Comparison of ENCODE assay signal across 20 cellular contexts in the genomic region with DNA sequence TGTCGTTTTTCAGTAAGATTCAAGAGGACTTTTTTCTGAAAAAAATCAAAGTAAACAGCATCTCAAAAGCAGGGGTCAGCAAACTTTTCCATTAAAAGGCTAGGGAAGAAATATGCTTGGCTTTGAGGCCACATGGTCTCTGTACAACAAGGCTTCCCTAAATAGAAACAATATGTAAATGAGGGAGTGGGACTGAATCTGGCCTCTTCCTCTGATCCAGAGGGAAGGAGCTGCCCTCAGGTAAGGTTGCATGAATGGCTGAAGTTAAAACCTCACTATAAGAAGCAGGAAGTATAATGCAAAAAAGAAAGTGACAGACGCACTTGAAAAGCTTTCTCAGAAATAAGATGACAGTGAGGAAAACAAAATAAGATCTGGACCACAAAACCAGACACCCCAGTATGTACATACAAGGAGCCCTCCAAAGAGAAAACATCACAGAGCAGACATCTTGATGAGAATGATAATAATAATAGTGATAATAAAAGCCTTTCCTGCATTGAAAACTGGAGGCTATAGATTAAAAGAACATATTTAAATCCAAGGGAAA.
DNase-seq lines count a peak whose midpoint lies in the region; ATAC-seq, FAIRE-seq and TF ChIP-seq lines count a peak whose summit lies in the region.
"Had no signal": no experiment of that assay in that cellular context is flagged by ENCODE, and none has a peak within 500 bp of the region (broad histone marks: within the 10 kb centered on the region; RNA-seq: fewer than 3 reads in every experiment).

No MANE protein-coding gene starts in this region.

- peak in 1 of 2 donors; percentile 11 for DNase-seq in activated T-cell treated with anti-CD3 and anti-CD28 coated beads, Interleukin-2, amount 50 U/mL, for 72 hours
- DNase-seq in activated T-cell treated with anti-CD3 and anti-CD28 coated beads for 4 hours (no peak), T-helper 17 cell (no peak), K562 (ENCODE audit: extremely low read depth in 1 of 4, low spot score in 3 of 4) (no peak), WERI-Rb-1 (no peak), osteoblast (ENCODE audit: insufficient read length, low spot score, missing footprints) (no peak), mesothelial cell of epicardium (ENCODE audit: low spot score in 2 of 2, unreplicated experiment in 2 of 2) (no peak)
- DNase-seq: HCEC 1CT, head of caudate nucleus, KBM-7, NCI-H1694 treated with DMSO at 0.1 percent for 48 hours, NCI-H774, nephron progenitor cell, posterior cingulate gyrus had no signal

- in situ Hi-C loops in K562 (cut with MboI) = no loop called here

- H3K27ac Mint-ChIP-seq in activated T-cell treated with anti-CD3 and anti-CD28 coated beads, Interleukin-2, amount 50 U/mL, for 72 hours = peak overlapping the region; percentile 97
- peak overlapping the region; percentile 89 for H3K27ac Mint-ChIP-seq in T-helper 17 cell
- peak overlapping the region; percentile 79 for H3K27ac Mint-ChIP-seq in stimulated activated naive CD8-positive, alpha-beta T cell treated with anti-CD3 and anti-CD28 coated beads, Interleukin-15, Interleukin-2, amounts not matched to agents 100 ng/mL and 50 ng/mL, for 24 hours
- no peak overlapping the region for H3K27ac Mint-ChIP-seq in mesothelial cell of epicardium

- TF ChIP-seq RAD21 in K562 (CRISPR knock-in tag; conservative IDR thresholded peaks at IDR 0.05 in 1 of 2, IDR thresholded peaks at IDR 0.05 in 1 of 2) = no peak

- WGBS in K562 (ENCODE audit: insufficient coverage, low coverage, missing lambda C conversion rate) = 3% methylated on average over 2 of the region's 2 CpGs

- no peak overlapping the region for H3K4me3 ChIP-seq in K562
- no peak overlapping the region for H3K4me3 ChIP-seq in WERI-Rb-1 (ENCODE audit: low read depth, low read length)
- no peak overlapping the region for H3K4me3 ChIP-seq in osteoblast (ENCODE audit: insufficient read depth, low read length)
- H3K4me3 ChIP-seq: GM12878 had no signal

- H3K36me3 Mint-ChIP-seq in activated T-cell treated with anti-CD3 and anti-CD28 coated beads, Interleukin-2, amount 50 U/mL, for 72 hours (ENCODE audit: insufficient read depth in 2 of 2) = no peaks in the 10 kb centered on the region
- H3K36me3 Mint-ChIP-seq in T-helper 17 cell (ENCODE audit: low read depth) (peaks cover 3% of the 10 kb centered on the region), mesothelial cell of epicardium (no peaks in the 10 kb centered on the region)
- H3K36me3 Mint-ChIP-seq in stimulated activated naive CD8-positive, alpha-beta T cell treated with anti-CD3 and anti-CD28 coated beads, Interleukin-15, Interleukin-2, amounts not matched to agents 100 ng/mL and 50 ng/mL, for 24 hours (ENCODE audit: low read depth) = no peaks in the 10 kb centered on the region
- H3K36me3 Mint-ChIP-seq: CD4-positive, CD25-positive, alpha-beta regulatory T cell had no signal

- H3K79me2 ChIP-seq in K562 (ENCODE audit: control insufficient read depth, insufficient read depth, low read length) (no peaks in the 10 kb centered on the region), osteoblast (ENCODE audit: insufficient read depth, low read length) (no peaks in the 10 kb centered on the region)

- TF ChIP-seq POLR2A in K562 (conservative IDR thresholded peaks at IDR 0.05) = no peak

- H3K36me3 ChIP-seq in K562 (ENCODE audit: control insufficient read depth, insufficient read depth, low read length) (no peaks in the 10 kb centered on the region), WERI-Rb-1 (no peaks in the 10 kb centered on the region), osteoblast (ENCODE audit: insufficient read depth, low read length) (no peaks in the 10 kb centered on the region)

- peak overlapping the region; percentile 68 to 75 for H3K4me3 Mint-ChIP-seq in activated T-cell treated with anti-CD3 and anti-CD28 coated beads, Interleukin-2, amount 50 U/mL, for 72 hours
- peak overlapping the region; percentile 69 for H3K4me3 Mint-ChIP-seq in T-helper 17 cell
- peak overlapping the region; percentile 8 for H3K4me3 Mint-ChIP-seq in stimulated activated naive CD8-positive, alpha-beta T cell treated with anti-CD3 and anti-CD28 coated beads, Interleukin-15, Interleukin-2, amounts not matched to agents 100 ng/mL and 50 ng/mL, for 24 hours
- no peak overlapping the region for H3K4me3 Mint-ChIP-seq in mesothelial cell of epicardium
- H3K4me3 Mint-ChIP-seq: CD4-positive, CD25-positive, alpha-beta regulatory T cell; nephron progenitor cell had no signal

- H4K20me1 ChIP-seq in K562 (replicated peaks; ENCODE audit: control insufficient read depth, insufficient read depth, low read length) (no peaks in the 10 kb centered on the region), osteoblast (ENCODE audit: insufficient read depth, low read length) (no peaks in the 10 kb centered on the region)

- CTCF ChIA-PET in K562 (lab: Yijun Ruan, JAX; ENCODE audit: low intra/inter-chr PET ratio) = interaction anchor here (0.6 kb wide), 1 partner anchor 733 kb away, joined by 4 read pairs; no protein-coding TSS in a partner anchor

- H3K9ac ChIP-seq in K562 (ENCODE audit: insufficient read depth in 1 of 2, low read depth in 2 of 2, low read length in 2 of 2) = no peak overlapping the region

- intact Hi-C loops in K562 (cut with micrococcal nuclease) = no loop called here

- H3K9me3 ChIP-seq in T-helper 17 cell (ENCODE audit: control insufficient read depth, low read length, poor library complexity, severe bottlenecking) (no peaks in the 10 kb centered on the region), K562 (replicated peaks; ENCODE audit: control insufficient read depth, insufficient read depth, low read depth, low read length) (no peaks in the 10 kb centered on the region), WERI-Rb-1 (ENCODE audit: severe bottlenecking) (no peaks in the 10 kb centered on the region), osteoblast (ENCODE audit: low read depth, low read length) (no peaks in the 10 kb centered on the region)

- peak; percentile 37 for FAIRE-seq in K562 (lab: Jason Lieb, UNC)
- FAIRE-seq: GM12878 had no signal

- H3K27me3 Mint-ChIP-seq in activated T-cell treated with anti-CD3 and anti-CD28 coated beads, Interleukin-2, amount 50 U/mL, for 72 hours (ENCODE audit: low read depth) = no peaks in the 10 kb centered on the region
- H3K27me3 Mint-ChIP-seq in T-helper 17 cell = peaks cover 7% of the 10 kb centered on the region
- no peaks in the 10 kb centered on the region for H3K27me3 Mint-ChIP-seq in stimulated activated naive CD8-positive, alpha-beta T cell treated with anti-CD3 and anti-CD28 coated beads, Interleukin-15, Interleukin-2, amounts not matched to agents 100 ng/mL and 50 ng/mL, for 24 hours
- peaks cover 18% of the 10 kb centered on the region for H3K27me3 Mint-ChIP-seq in mesothelial cell of epicardium (ENCODE audit: low read depth)

- no peak for TF ChIP-seq CTCF in K562 (IDR thresholded peaks at IDR 0.05 in 2 of 3, conservative IDR thresholded peaks at IDR 0.05 in 1 of 3; ENCODE audit: insufficient read depth in 2 of 3, low read depth in 1 of 3, low read length in 3 of 3)
- no peak for TF ChIP-seq CTCF in WERI-Rb-1 (IDR thresholded peaks at IDR 0.05; ENCODE audit: low read depth, low read length)
- TF ChIP-seq CTCF in osteoblast (IDR thresholded peaks at IDR 0.05; ENCODE audit: extremely low read depth, low read depth, low read length) = no peak
- TF ChIP-seq CTCF in mesothelial cell of epicardium (IDR thresholded peaks at IDR 0.05; ENCODE audit: unreplicated experiment) = no peak

- H3K27ac ChIP-seq in K562 (ENCODE audit: extremely low read depth, low read depth, low read length) (no peak overlapping the region), WERI-Rb-1 (no peak overlapping the region), osteoblast (ENCODE audit: low read depth, low read length) (no peak overlapping the region)
- H3K27ac ChIP-seq: VCaP had no signal

- no peaks in the 10 kb centered on the region for H3K9me1 ChIP-seq in K562 (ENCODE audit: control insufficient read depth, insufficient read depth, low read length)

- POLR2A ChIA-PET in K562 (lab: Yijun Ruan, JAX) = no interaction called here

- peaks cover 37% of the 10 kb centered on the region for H3K4me1 Mint-ChIP-seq in activated T-cell treated with anti-CD3 and anti-CD28 coated beads, Interleukin-2, amount 50 U/mL, for 72 hours (ENCODE audit: low read depth)
- peaks cover 15% of the 10 kb centered on the region for H3K4me1 Mint-ChIP-seq in T-helper 17 cell
- peaks cover 34% of the 10 kb centered on the region for H3K4me1 Mint-ChIP-seq in stimulated activated naive CD8-positive, alpha-beta T cell treated with anti-CD3 and anti-CD28 coated beads, Interleukin-15, Interleukin-2, amounts not matched to agents 100 ng/mL and 50 ng/mL, for 24 hours (ENCODE audit: low read depth)
- H3K4me1 Mint-ChIP-seq in mesothelial cell of epicardium = peaks cover 11% of the 10 kb centered on the region

- H3K4me2 ChIP-seq in K562 (ENCODE audit: insufficient read depth, low read length) (no peak overlapping the region), osteoblast (ENCODE audit: insufficient read depth, low read length) (no peak overlapping the region)

- H3K27me3 ChIP-seq in K562 (ENCODE audit: control insufficient read depth in 2 of 2, insufficient read depth in 2 of 2, low read length in 2 of 2) (peaks cover 8 to 18% of the 10 kb centered on the region in 2 experiments), WERI-Rb-1 (ENCODE audit: insufficient read depth, low read depth, severe bottlenecking) (no peaks in the 10 kb centered on the region), osteoblast (ENCODE audit: insufficient read depth, low read length) (no peaks in the 10 kb centered on the region)

- H3K4me1 ChIP-seq in K562 (replicated peaks in 1 of 2; ENCODE audit: control insufficient read depth in 2 of 2, insufficient read depth in 2 of 2, low read length in 2 of 2) (no peaks in the 10 kb centered on the region), osteoblast (ENCODE audit: insufficient read depth, low read length) (peaks cover 5% of the 10 kb centered on the region)

- no peak overlapping the region for H2AFZ ChIP-seq in K562 (ENCODE audit: low read depth, low read length)
- H2AFZ ChIP-seq in osteoblast (ENCODE audit: low read length) = no peak overlapping the region

- TF ChIP-seq EP300 in K562 (IDR thresholded peaks at IDR 0.05; ENCODE audit: low read length) = no peak

- no peaks in the 10 kb centered on the region for H3K9me3 Mint-ChIP-seq in activated T-cell treated with anti-CD3 and anti-CD28 coated beads, Interleukin-2, amount 50 U/mL, for 72 hours
- no peaks in the 10 kb centered on the region for H3K9me3 Mint-ChIP-seq in stimulated activated naive CD8-positive, alpha-beta T cell treated with anti-CD3 and anti-CD28 coated beads, Interleukin-15, Interleukin-2, amounts not matched to agents 100 ng/mL and 50 ng/mL, for 24 hours
- no peaks in the 10 kb centered on the region for H3K9me3 Mint-ChIP-seq in mesothelial cell of epicardium
- H3K9me3 Mint-ChIP-seq: nephron progenitor cell had no signal

- BruUV-seq in K562 (replicated peaks; lab: Mats Ljungman, UMichigan) = no TSS peak

- ATAC-seq in activated T-cell treated with anti-CD3 and anti-CD28 coated beads, Interleukin-2, amount 50 U/mL, for 72 hours (replicated peaks in 1 of 2) = peak; percentile 88 to 89
- ATAC-seq in T-helper 17 cell = peak; percentile 30
- ATAC-seq in K562 = no peak
- ATAC-seq: GM12878, left lobe of liver, sciatic nerve had no signal
